In genomic region chr10:72254891-72255568, GRCh38 we compare ENCODE assay signal across 9 cellular contexts. TPM values are rescaled to one million over a fixed set of nuclear protein-coding genes. Genes with fewer than 3 reads are reported as not detected.
DNase-seq lines count a peak whose midpoint lies in the region; ATAC-seq and TF ChIP-seq lines count a peak whose summit lies in the region.
"Had no signal": no experiment of that assay in that cellular context is flagged by ENCODE, and none has a peak within 500 bp of the region (broad histone marks: within the 10 kb centered on the region; RNA-seq: fewer than 3 reads in every experiment).

No MANE protein-coding gene starts in this region.

- 0 out of 2 replicates have a peak, but pooled peaks cover 5% of the 10 kb centered on the region for H3F3A ChIP-seq in SU-DHL-6 (ENCODE audit: insufficient read depth)

- H3K36me3 ChIP-seq in HUES48 (ENCODE audit: control insufficient read depth, insufficient read depth, low read length) (no peaks in the 10 kb centered on the region), SU-DHL-6 (ENCODE audit: low read length) (no peaks in the 10 kb centered on the region), skeletal muscle tissue (ENCODE audit: control insufficient read depth in 3 of 3, insufficient read depth in 3 of 3, low read length in 3 of 3) (no peaks in the 10 kb centered on the region)

- no peaks in the 10 kb centered on the region for H3K9me2 ChIP-seq in SU-DHL-6 (replicated peaks; ENCODE audit: insufficient read depth, low read length)

- H3K9ac ChIP-seq in HUES48 (ENCODE audit: low read depth, low read length) = peak overlapping the region; percentile 29
- H3K9ac ChIP-seq in SU-DHL-6 (ENCODE audit: low read length) = peak overlapping the region; percentile 41; the same call in 1 of the 2 replicates
- H3K9ac ChIP-seq in skeletal muscle tissue (ENCODE audit: low read depth in 1 of 3, low read length in 3 of 3) = peak overlapping the region; percentile 60 to 83 (median 71)

- H3K27ac ChIP-seq in HUES48 (ENCODE audit: low read depth, low read length) (peak overlapping the region; percentile 82), SU-DHL-6 (ENCODE audit: low read depth, low read length) (peak overlapping the region; percentile 41), skeletal muscle tissue (ENCODE audit: low read depth, low read length) (peak overlapping the region; percentile 89)
- H3K27ac ChIP-seq: PC-9 had no signal

- peak overlapping the region; percentile 89 for H2AFZ ChIP-seq in SU-DHL-6 (ENCODE audit: low read depth, low read length, severe bottlenecking)
- H2AFZ ChIP-seq: PC-9 had no signal

- DNase-seq in D341Med (ENCODE audit: low spot score) (peak; percentile 72), choroid plexus epithelial cell (ENCODE audit: low read depth) (peak; percentile 93), iris pigment epithelial cell (ENCODE audit: low read depth) (peak; percentile 90), AML-193 (lab: John Stamatoyannopoulos, UW) (no peak)

- H3K4me3 ChIP-seq in HUES48 (ENCODE audit: low read depth, low read length) = no peak overlapping the region
- no peak overlapping the region for H3K4me3 ChIP-seq in SU-DHL-6 (ENCODE audit: insufficient read depth, low read length, poor library complexity, severe bottlenecking)
- peak overlapping the region; percentile 24 for H3K4me3 ChIP-seq in choroid plexus epithelial cell (ENCODE audit: low read depth, low read length)
- H3K4me3 ChIP-seq in skeletal muscle tissue (ENCODE audit: low read length in 3 of 3) = peak overlapping the region; percentile 48 to 61 (median 54)
- H3K4me3 ChIP-seq: PC-9 had no signal

- H3K4me1 ChIP-seq in HUES48 (ENCODE audit: control insufficient read depth, insufficient read depth, low read length) = peaks cover 27% of the 10 kb centered on the region
- H3K4me1 ChIP-seq in skeletal muscle tissue (ENCODE audit: control insufficient read depth in 3 of 3, insufficient read depth in 3 of 3, low read length in 3 of 3) = peaks cover 65 to 79% (median 68%) of the 10 kb centered on the region in 3 donors

- no peaks in the 10 kb centered on the region for H4K20me1 ChIP-seq in SU-DHL-6 (ENCODE audit: low read depth, low read length)

- ATAC-seq in GM21619 (IDR thresholded peaks at IDR 0.05; ENCODE audit: unreplicated experiment) = no peak

- peak overlapping the region; percentile 38 for H3K4me2 ChIP-seq in SU-DHL-6 (ENCODE audit: low read depth, low read length, poor library complexity, severe bottlenecking)
- H3K4me2 ChIP-seq: PC-9 had no signal

- TF ChIP-seq CTCF in SU-DHL-6 (IDR thresholded peaks at IDR 0.05; ENCODE audit: insufficient read depth, low read length, poor library complexity, severe bottlenecking) (no peak), choroid plexus epithelial cell (conservative IDR thresholded peaks at IDR 0.05; ENCODE audit: low read depth, low read length) (no peak)

- H3K79me2 ChIP-seq in SU-DHL-6 (ENCODE audit: insufficient read depth, low read length) = no peaks in the 10 kb centered on the region

- H3K27me3 ChIP-seq in HUES48 (ENCODE audit: control insufficient read depth, insufficient read depth, low read length) (no peaks in the 10 kb centered on the region), SU-DHL-6 (ENCODE audit: low read length) (no peaks in the 10 kb centered on the region), skeletal muscle tissue (ENCODE audit: control insufficient read depth in 3 of 3, insufficient read depth in 3 of 3, low read length in 3 of 3) (no peaks in the 10 kb centered on the region)

- H3K9me3 ChIP-seq in HUES48 (ENCODE audit: control insufficient read depth, insufficient read depth, low read length) (no peaks in the 10 kb centered on the region), SU-DHL-6 (ENCODE audit: insufficient read depth, low read length) (no peaks in the 10 kb centered on the region), skeletal muscle tissue (ENCODE audit: control insufficient read depth in 3 of 3, low read length in 3 of 3) (no peaks in the 10 kb centered on the region)

RNA-seq across cellular contexts. Expression of gene DDIT4, which starts 18.7 kb away (rescaled TPM):
- 87.2 TPM for total RNA-seq in skeletal muscle tissue

RNA-seq across cellular contexts. Expression of gene ASCC1, which starts 39.0 kb away (rescaled TPM):
- total RNA-seq in skeletal muscle tissue = 21.4 TPM

RNA-seq across cellular contexts. Expression of gene ANAPC16, which starts 39.2 kb away (rescaled TPM):
- 58.5 TPM for total RNA-seq in skeletal muscle tissue

Comparison
In these comparisons a context has a peak if more than half of its experiments do, and no peak if none do; other contexts are left out.
1. DNase-seq: peak in D341Med (single experiment), choroid plexus epithelial cell (single experiment) and iris pigment epithelial cell (single experiment); none in AML-193 (0 of 2).
2. H3K4me3 ChIP-seq: peak in choroid plexus epithelial cell (single experiment) and skeletal muscle tissue (3 of 3); none in HUES48 (single experiment) and SU-DHL-6 (single experiment).
3. Peak in every context shown above with its lines, with median percentiles within 50 percentile points of each other: H3K27ac ChIP-seq and H3K9ac ChIP-seq.